In genomic region chr1:38454749-38455441, GRCh38 we compare ENCODE assay signal across 15 cellular contexts.
A peak's percentile ranks its signal among the peaks of the same experiment; 100 is the strongest.
DNase-seq lines count a peak whose midpoint lies in the region; ATAC-seq, FAIRE-seq and TF ChIP-seq lines count a peak whose summit lies in the region.
"Had no signal": no experiment of that assay in that cellular context is flagged by ENCODE, and none has a peak within 500 bp of the region (broad histone marks: within the 10 kb centered on the region; RNA-seq: fewer than 3 reads in every experiment).

No MANE protein-coding gene starts in this region.

- H3K27me3 ChIP-seq in H1 (replicated peaks in 1 of 4; ENCODE audit: control insufficient read depth in 3 of 4, extremely low read depth in 1 of 4, insufficient read depth in 3 of 4, low read length in 3 of 4), result no peaks in the 10 kb centered on the region; a peak in 1 of 7 replicates
- no peaks in the 10 kb centered on the region for H3K27me3 ChIP-seq in neuronal stem cell (ENCODE audit: control insufficient read depth in 3 of 3, insufficient read depth in 3 of 3, low read depth in 1 of 3, low read length in 3 of 3)
- no peaks in the 10 kb centered on the region for H3K27me3 ChIP-seq in smooth muscle cell (ENCODE audit: low read depth)
- no peaks in the 10 kb centered on the region for H3K27me3 ChIP-seq in CD8-positive, alpha-beta T cell (ENCODE audit: insufficient read depth, low read length)

- POLR2A ChIA-PET in H1 (lab: Charles Lee; ENCODE audit: partially characterized antibody), result interaction anchor here (1.1 to 16.7 kb wide), 3 partner anchors 9 to 21 kb away, joined by 3 to 190 read pairs (median 5); no protein-coding TSS in a partner anchor
- POLR2A ChIA-PET in CD8-positive, alpha-beta T cell (lab: Charles Lee), result no interaction called here

- H2BK120ac ChIP-seq in H1 (replicated peaks; ENCODE audit: low read depth, low read length), result no peak overlapping the region
- H2BK120ac ChIP-seq in neuronal stem cell (ENCODE audit: low read depth, low read length), result no peak overlapping the region

- no peak overlapping the region for H2AK5ac ChIP-seq in H1 (ENCODE audit: low read depth, low read length)
- no peak overlapping the region for H2AK5ac ChIP-seq in neuronal stem cell (ENCODE audit: low read depth, low read length)

- no peak overlapping the region for H2BK5ac ChIP-seq in H1 (ENCODE audit: low read depth, low read length)
- H2BK5ac ChIP-seq in neuronal stem cell (ENCODE audit: low read length), result no peak overlapping the region

- no peak overlapping the region for H4K5ac ChIP-seq in H1 (ENCODE audit: insufficient read length, low read depth, low read length)

- H2AFZ ChIP-seq in H1 (ENCODE audit: low read length), result no peak overlapping the region
- H2AFZ ChIP-seq in neuronal stem cell (ENCODE audit: low read length), result no peak overlapping the region
- H2AFZ ChIP-seq in smooth muscle cell (ENCODE audit: low read depth), result no peak overlapping the region

- peaks cover 2 to 11% (median 8%) of the 10 kb centered on the region in 4 experiments; a peak in 5 of 7 replicates for H3K4me1 ChIP-seq in H1 (replicated peaks in 1 of 4; ENCODE audit: control insufficient read depth in 3 of 4, insufficient read depth in 4 of 4, low read length in 3 of 4)
- peaks cover 22 to 24% of the 10 kb centered on the region in 2 donors for H3K4me1 ChIP-seq in neuronal stem cell (ENCODE audit: control insufficient read depth in 2 of 2, insufficient read depth in 1 of 2, low read depth in 1 of 2, low read length in 2 of 2)
- peaks cover 24% of the 10 kb centered on the region for H3K4me1 ChIP-seq in smooth muscle cell (ENCODE audit: low read depth)
- no peaks in the 10 kb centered on the region for H3K4me1 ChIP-seq in CD8-positive, alpha-beta T cell (ENCODE audit: insufficient read depth, low read length)
- H3K4me1 ChIP-seq: HAP-1 had no signal

- H3K4me3 Mint-ChIP-seq in CD8-positive, alpha-beta T cell, result no peak overlapping the region
- H3K4me3 Mint-ChIP-seq: CD14-positive monocyte; CD8-positive, alpha-beta memory T cell; IgD-negative memory B cell had no signal

- H3K27me3 Mint-ChIP-seq in CD8-positive, alpha-beta T cell (ENCODE audit: low read depth), result peaks cover 25% of the 10 kb centered on the region
- H3K27me3 Mint-ChIP-seq: IgD-negative memory B cell had no signal

- CTCF ChIA-PET in H1 (lab: Charles Lee; ENCODE audit: partially characterized antibody), result interaction anchor here (0.7 to 1.1 kb wide), 3 partner anchors 14 to 51 kb away, joined by 3 read pairs; no protein-coding TSS in a partner anchor
- CTCF ChIA-PET in CD8-positive, alpha-beta T cell (lab: Charles Lee), result no interaction called here

- H4K20me1 ChIP-seq in H1 (replicated peaks in 1 of 2; ENCODE audit: control insufficient read depth in 1 of 2, insufficient read depth in 2 of 2, low read length in 2 of 2) (no peaks in the 10 kb centered on the region), smooth muscle cell (ENCODE audit: low read depth) (no peaks in the 10 kb centered on the region)

- H4K91ac ChIP-seq in H1 (replicated peaks; ENCODE audit: insufficient read length, low read length) (no peak overlapping the region), neuronal stem cell (ENCODE audit: low read depth, low read length, poor library complexity) (no peak overlapping the region)

- H2BK20ac ChIP-seq in H1 (ENCODE audit: low read length), result no peak overlapping the region

- H3K56ac ChIP-seq in H1 (replicated peaks; ENCODE audit: insufficient read length, low read depth, low read length), result no peak overlapping the region

- DNase-seq in DMS79 (lab: John Stamatoyannopoulos, UW), result peak; percentile 27
- DNase-seq in H1 (ENCODE audit: low read depth in 1 of 2, low spot score in 2 of 2), result no peak
- DNase-seq in neuronal stem cell (ENCODE audit: low spot score), result no peak
- DNase-seq in smooth muscle cell (lab: John Stamatoyannopoulos, UW; ENCODE audit: unreplicated experiment), result no peak
- no peak for DNase-seq in CD8-positive, alpha-beta T cell
- DNase-seq in frontal cortex (ENCODE audit: low spot score in 2 of 2), result no peak
- DNase-seq in NCI-H1436 treated with DMSO at 0.1 percent for 48 hours (lab: John Stamatoyannopoulos, UW), result no peak
- DNase-seq: CD8-positive, alpha-beta memory T cell; GOT3 had no signal

- TF ChIP-seq RAD21 in H1 (IDR thresholded peaks at IDR 0.05 in 1 of 2, conservative IDR thresholded peaks at IDR 0.05 in 1 of 2; ENCODE audit: low read depth in 2 of 2, low read length in 2 of 2), result no peak

- H3K4me3 ChIP-seq in H1 (ENCODE audit: extremely low read depth in 1 of 4, insufficient read depth in 2 of 4, low read depth in 3 of 4, low read length in 4 of 4), result no peak overlapping the region
- H3K4me3 ChIP-seq in neuronal stem cell (ENCODE audit: low read length in 2 of 2), result no peak overlapping the region
- H3K4me3 ChIP-seq in smooth muscle cell, result no peak overlapping the region
- no peak overlapping the region for H3K4me3 ChIP-seq in CD8-positive, alpha-beta T cell (ENCODE audit: low read depth, low read length)
- H3K4me3 ChIP-seq: GM12878, HAP-1 had no signal

- H3K4ac ChIP-seq in H1 (replicated peaks; ENCODE audit: insufficient read length, low read depth, low read length) (no peak overlapping the region), neuronal stem cell (ENCODE audit: low read length) (no peak overlapping the region)

- no peak overlapping the region for H3K27ac Mint-ChIP-seq in CD8-positive, alpha-beta T cell
- H3K27ac Mint-ChIP-seq: CD14-positive monocyte; CD8-positive, alpha-beta memory T cell had no signal

- ATAC-seq in CD8-positive, alpha-beta T cell, result no peak
- ATAC-seq: GM12878 had no signal

- H3K79me1 ChIP-seq in H1 (ENCODE audit: low read depth, low read length) (no peaks in the 10 kb centered on the region), neuronal stem cell (ENCODE audit: low read depth, low read length) (no peaks in the 10 kb centered on the region)

- no peaks in the 10 kb centered on the region for H3K23me2 ChIP-seq in H1 (ENCODE audit: low read depth, low read length)

- H3K9me3 ChIP-seq in H1 (ENCODE audit: insufficient read depth in 2 of 2, low read depth in 1 of 2, low read length in 1 of 2) (no peaks in the 10 kb centered on the region), neuronal stem cell (replicated peaks in 1 of 2; ENCODE audit: control insufficient read depth in 2 of 2, insufficient read depth in 1 of 2, low read depth in 1 of 2, low read length in 2 of 2) (no peaks in the 10 kb centered on the region), smooth muscle cell (replicated peaks; ENCODE audit: low read depth) (no peaks in the 10 kb centered on the region)
- H3K9me3 ChIP-seq in CD8-positive, alpha-beta T cell (ENCODE audit: low read length), result no peaks in the 10 kb centered on the region
- H3K9me3 ChIP-seq: HAP-1 had no signal

- H3K4me2 ChIP-seq in H1 (ENCODE audit: insufficient read depth in 1 of 2, low read depth in 2 of 2, low read length in 2 of 2) (no peak overlapping the region), neuronal stem cell (ENCODE audit: insufficient read depth, low read length, poor library complexity, severe bottlenecking) (no peak overlapping the region), smooth muscle cell (peak overlapping the region; percentile 3)

- H3K18ac ChIP-seq in H1 (ENCODE audit: extremely low read depth, low read length) (no peak overlapping the region), neuronal stem cell (ENCODE audit: low read length) (peak overlapping the region; percentile 20)

- no peak for TF ChIP-seq POLR2A in H1 (IDR thresholded peaks at IDR 0.05; ENCODE audit: control extremely low read depth in 1 of 2, low read depth in 2 of 2, low read length in 2 of 2)

- no peak for TF ChIP-seq CTCF in H1 (IDR thresholded peaks at IDR 0.05; ENCODE audit: control extremely low read depth in 1 of 3, insufficient read depth in 1 of 3, low read depth in 1 of 3, low read length in 3 of 3)
- no peak for TF ChIP-seq CTCF in smooth muscle cell (IDR thresholded peaks at IDR 0.05; ENCODE audit: borderline replicate concordance, insufficient read depth, poor library complexity, severe bottlenecking)
- TF ChIP-seq CTCF in CD8-positive, alpha-beta T cell (IDR thresholded peaks at IDR 0.05), result no peak

- H2BK15ac ChIP-seq in H1 (ENCODE audit: low read length) (0 out of 2 replicates have a peak overlapping the region, but pooled peaks have one; percentile 20), neuronal stem cell (ENCODE audit: low read length) (no peak overlapping the region)

- no peaks in the 10 kb centered on the region for H3K36me3 Mint-ChIP-seq in CD8-positive, alpha-beta T cell
- H3K36me3 Mint-ChIP-seq: CD14-positive monocyte; CD8-positive, alpha-beta memory T cell; IgD-negative memory B cell had no signal

- no peak overlapping the region for H3K14ac ChIP-seq in H1 (ENCODE audit: insufficient read length)
- H3K14ac ChIP-seq in neuronal stem cell (ENCODE audit: low read length), result no peak overlapping the region

- TF ChIP-seq EP300 in H1 (IDR thresholded peaks at IDR 0.05; ENCODE audit: borderline replicate concordance in 1 of 2, low read depth in 2 of 2, low read length in 2 of 2), result no peak

- no peaks in the 10 kb centered on the region for H3K36me3 ChIP-seq in H1 (ENCODE audit: control insufficient read depth in 2 of 4, insufficient read depth in 4 of 4, low read length in 3 of 4)
- no peaks in the 10 kb centered on the region for H3K36me3 ChIP-seq in neuronal stem cell (replicated peaks in 1 of 2; ENCODE audit: control insufficient read depth in 2 of 2, insufficient read depth in 2 of 2, low read length in 2 of 2)
- H3K36me3 ChIP-seq in smooth muscle cell (ENCODE audit: low read depth), result no peaks in the 10 kb centered on the region
- no peaks in the 10 kb centered on the region for H3K36me3 ChIP-seq in CD8-positive, alpha-beta T cell (ENCODE audit: insufficient read depth, low read length)
- H3K36me3 ChIP-seq: HAP-1 had no signal

- intact Hi-C loops in CD8-positive, alpha-beta T cell (cut with DNase I, micrococcal nuclease), result no loop called here

- H3K27ac ChIP-seq in H1 (ENCODE audit: low read depth, low read length) (no peak overlapping the region), neuronal stem cell (replicated peaks; ENCODE audit: low read length) (no peak overlapping the region), smooth muscle cell (ENCODE audit: low read depth) (peak overlapping the region; percentile 17)
- no peak overlapping the region for H3K27ac ChIP-seq in CD8-positive, alpha-beta T cell (ENCODE audit: low read depth, low read length)
- H3K27ac ChIP-seq: 22Rv1 had no signal

- H3K79me2 ChIP-seq in H1 (ENCODE audit: control insufficient read depth in 1 of 2, insufficient read depth in 2 of 2, low read length in 2 of 2) (no peaks in the 10 kb centered on the region), smooth muscle cell (ENCODE audit: low read depth) (no peaks in the 10 kb centered on the region)

- WGBS in H1 (ENCODE audit: extremely low coverage in 1 of 2, insufficient coverage in 1 of 2, insufficient read length in 1 of 2, insufficient replicate concordance in 2 of 2, low coverage in 1 of 2, low lambda C conversion rate in 2 of 2, missing lambda C conversion rate in 1 of 2), 2 experiments, result 85% methylated on average over 9 of the region's 9 CpGs; no CpG with 5 or more reads in 1 of the 2 experiments
- WGBS in neuronal stem cell (ENCODE audit: extremely low coverage in 2 of 2, insufficient read length in 2 of 2, insufficient replicate concordance in 1 of 2), 2 donors, result no CpG with 5 or more reads among the region's 9 CpGs
- WGBS in smooth muscle cell (ENCODE audit: low lambda C conversion rate), result 92% methylated on average over 9 of the region's 9 CpGs

- FAIRE-seq in H1 (lab: Jason Lieb, UNC) (no peak), frontal cortex (lab: Jason Lieb, UNC) (no peak)
- FAIRE-seq: GM12878, GM18507 had no signal

- H3K9me3 Mint-ChIP-seq in CD8-positive, alpha-beta T cell, result no peaks in the 10 kb centered on the region
- H3K9me3 Mint-ChIP-seq: CD8-positive, alpha-beta memory T cell had no signal

- H4K8ac ChIP-seq in H1 (ENCODE audit: extremely low read depth, insufficient read depth, low read length), result no peak overlapping the region
- H4K8ac ChIP-seq in neuronal stem cell (ENCODE audit: low read depth, low read length), result no peak overlapping the region

- peaks cover 4% of the 10 kb centered on the region for H3F3A ChIP-seq in smooth muscle cell (ENCODE audit: low read depth)

- no peaks in the 10 kb centered on the region for H3K4me1 Mint-ChIP-seq in CD8-positive, alpha-beta T cell (ENCODE audit: low read depth)
- H3K4me1 Mint-ChIP-seq: CD14-positive monocyte; CD8-positive, alpha-beta memory T cell; IgD-negative memory B cell had no signal

- H3K9ac ChIP-seq in H1 (replicated peaks in 1 of 4; ENCODE audit: extremely low read depth in 1 of 4, low read depth in 3 of 4, low read length in 3 of 4) (no peak overlapping the region), neuronal stem cell (ENCODE audit: low read depth, low read length, poor library complexity) (no peak overlapping the region), smooth muscle cell (ENCODE audit: low read depth) (no peak overlapping the region)

- H2BK12ac ChIP-seq in H1 (ENCODE audit: low read depth, low read length) (no peak overlapping the region), neuronal stem cell (ENCODE audit: low read length) (no peak overlapping the region)

- H3K23ac ChIP-seq in H1 (ENCODE audit: insufficient read length) (no peak overlapping the region), neuronal stem cell (ENCODE audit: low read depth, low read length, poor library complexity) (no peak overlapping the region)
